ENCODE assay signal across 8 cellular contexts in the genomic region with DNA sequence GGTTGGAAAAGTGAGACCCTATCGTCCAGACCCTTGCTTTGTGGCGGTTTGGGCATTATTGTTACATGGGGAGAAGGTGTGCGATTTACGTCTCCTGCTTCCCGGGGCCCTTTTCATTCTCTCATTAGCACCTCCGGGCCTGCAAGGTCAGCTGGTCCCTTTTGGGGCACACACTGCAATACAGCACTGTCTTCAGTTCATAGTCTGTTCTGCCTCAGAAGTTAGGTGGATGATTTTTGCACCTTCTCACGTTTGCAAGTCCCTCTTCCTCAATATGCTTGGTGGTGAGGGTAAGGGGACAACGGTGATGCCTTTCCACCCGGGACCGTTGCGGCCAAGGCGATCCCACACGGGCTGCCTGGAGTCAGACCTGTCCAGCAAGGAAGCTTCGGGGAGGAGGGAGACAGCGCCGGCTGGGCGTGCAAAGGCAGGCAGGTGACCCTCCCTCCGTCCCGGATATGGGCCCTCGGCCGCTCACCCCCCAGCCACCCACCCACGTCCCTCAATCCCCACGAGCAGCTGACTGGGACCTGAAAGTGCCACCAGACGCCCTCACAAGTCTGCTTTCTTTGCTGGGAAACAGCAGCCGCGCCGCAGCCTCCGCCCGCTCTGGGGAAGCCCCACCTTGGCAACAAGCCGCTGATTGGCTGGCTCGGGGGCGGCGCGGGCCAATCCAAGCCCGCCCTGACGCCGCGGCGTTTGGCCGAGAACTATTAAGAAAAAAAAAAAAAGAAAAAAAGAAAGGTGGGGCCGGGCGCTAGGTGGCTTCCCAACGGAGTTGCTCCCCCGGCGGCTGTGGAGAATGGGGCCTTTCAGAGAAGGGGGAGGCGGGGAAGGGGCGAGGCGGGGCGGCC. TPM values are rescaled to one million over a fixed set of nuclear protein-coding genes. Genes with fewer than 3 reads are reported as not detected.
DNase-seq lines count a peak whose midpoint lies in the region; TF ChIP-seq lines count a peak whose summit lies in the region.

No MANE protein-coding gene starts in this region.

- CTCF ChIA-PET in RWPE1 (lab: Yijun Ruan, JAX), result interaction anchor here (0.6 to 4.7 kb wide), 16 partner anchors 10 to 279 kb away, joined by 3 to 40 read pairs (median 6); no protein-coding TSS in a partner anchor

- H3K4me1 Mint-ChIP-seq in nephron, result peaks cover 72% of the 10 kb centered on the region
- H3K4me1 Mint-ChIP-seq in stimulated activated naive CD8-positive, alpha-beta T cell treated with anti-CD3 and anti-CD28 coated beads, Interleukin-15, Interleukin-2, amounts not matched to agents 100 ng/mL and 50 ng/mL, for 24 hours (ENCODE audit: low read depth), result peaks cover 72% of the 10 kb centered on the region

- POLR2A ChIA-PET in RWPE1 (lab: Yijun Ruan, JAX; ENCODE audit: low non-redundant PET), result interaction anchor here (0.6 to 2.0 kb wide), 3 partner anchors 18 to 54 kb away, joined by 3 to 17 read pairs (median 4); no protein-coding TSS in a partner anchor

- H3K36me3 Mint-ChIP-seq in nephron (ENCODE audit: low read depth), result no peaks in the 10 kb centered on the region
- H3K36me3 Mint-ChIP-seq in stimulated activated naive CD8-positive, alpha-beta T cell treated with anti-CD3 and anti-CD28 coated beads, Interleukin-15, Interleukin-2, amounts not matched to agents 100 ng/mL and 50 ng/mL, for 24 hours (ENCODE audit: low read depth), result no peaks in the 10 kb centered on the region

- no peaks in the 10 kb centered on the region for H3K27me3 Mint-ChIP-seq in nephron (ENCODE audit: low read depth)
- H3K27me3 Mint-ChIP-seq in stimulated activated naive CD8-positive, alpha-beta T cell treated with anti-CD3 and anti-CD28 coated beads, Interleukin-15, Interleukin-2, amounts not matched to agents 100 ng/mL and 50 ng/mL, for 24 hours, result no peaks in the 10 kb centered on the region

- peak overlapping the region; percentile 78 to 80 (median 78) for H3K4me3 Mint-ChIP-seq in nephron
- H3K4me3 Mint-ChIP-seq in stimulated activated naive CD8-positive, alpha-beta T cell treated with anti-CD3 and anti-CD28 coated beads, Interleukin-15, Interleukin-2, amounts not matched to agents 100 ng/mL and 50 ng/mL, for 24 hours, result peak overlapping the region; percentile 84

- H3K27ac Mint-ChIP-seq in nephron, result peak overlapping the region; percentile 97 to 98 (median 97)
- peak overlapping the region; percentile 93 for H3K27ac Mint-ChIP-seq in stimulated activated naive CD8-positive, alpha-beta T cell treated with anti-CD3 and anti-CD28 coated beads, Interleukin-15, Interleukin-2, amounts not matched to agents 100 ng/mL and 50 ng/mL, for 24 hours

- H3K4me3 ChIP-seq in LNCaP clone FGC (ENCODE audit: low read depth, low read length) (peak overlapping the region; percentile 50), fibroblast of pulmonary artery (replicated peaks; ENCODE audit: low read depth, low read length) (peak overlapping the region; percentile 52)

- TF ChIP-seq CTCF in LNCaP clone FGC (IDR thresholded peaks at IDR 0.05; ENCODE audit: control insufficient read depth, extremely low read depth, insufficient read depth) (no peak), RWPE1 (conservative IDR thresholded peaks at IDR 0.05; ENCODE audit: low read depth) (no peak), fibroblast of pulmonary artery (IDR thresholded peaks at IDR 0.05; ENCODE audit: low read length, missing control alignments) (no peak), nephron (IDR thresholded peaks at IDR 0.05; ENCODE audit: unreplicated experiment in 3 of 3) (no peak)

- no peaks in the 10 kb centered on the region for H3K9me3 Mint-ChIP-seq in nephron
- H3K9me3 Mint-ChIP-seq in stimulated activated naive CD8-positive, alpha-beta T cell treated with anti-CD3 and anti-CD28 coated beads, Interleukin-15, Interleukin-2, amounts not matched to agents 100 ng/mL and 50 ng/mL, for 24 hours, result no peaks in the 10 kb centered on the region

- H3K27ac ChIP-seq in RWPE1, result peak overlapping the region; percentile 90

- DNase-seq in Daoy (ENCODE audit: low read depth) (peak; percentile 96), H4 (ENCODE audit: low spot score) (peak; percentile 80), LNCaP clone FGC (ENCODE audit: low read depth) (peak; percentile 71), RWPE1 (ENCODE audit: low spot score) (peak; percentile 99), fibroblast of pulmonary artery (ENCODE audit: low read depth) (peak; percentile 86)
- peak; percentile 92 for DNase-seq in activated T-helper 9 cell treated with anti-CD3 and anti-CD28 coated beads, Interleukin-2, amount 50 U/mL, for 16 hours (ENCODE audit: low read depth)

RNA-seq across cellular contexts. Expression of a gene that starts 21.7 kb away (rescaled TPM):
- 2.2 and 2.6 TPM in 2 replicates for total RNA-seq in Daoy (2014; rRNA removed; shearing (Covaris generic))
- total RNA-seq in H4 (2014; rRNA removed; shearing (Covaris generic)), result 11.2 and 11.7 TPM in 2 replicates

RNA-seq across cellular contexts. Expression of a gene that starts 23.9 kb away (rescaled TPM):
- 0.03 and 0.69 TPM in 2 replicates for total RNA-seq in Daoy (2014; rRNA removed; shearing (Covaris generic))
- total RNA-seq in H4 (2014; rRNA removed; shearing (Covaris generic)), result 0.10 TPM in 1 of 2 replicates, not detected in the other

Comparison
In these comparisons a context has a peak if more than half of its experiments do, and no peak if none do; other contexts are left out.
1. Peak in every context shown above with its lines: DNase-seq, H3K4me3 ChIP-seq and H3K27ac ChIP-seq.